19 cellular contexts compared by ENCODE assay signal in the genomic region with DNA sequence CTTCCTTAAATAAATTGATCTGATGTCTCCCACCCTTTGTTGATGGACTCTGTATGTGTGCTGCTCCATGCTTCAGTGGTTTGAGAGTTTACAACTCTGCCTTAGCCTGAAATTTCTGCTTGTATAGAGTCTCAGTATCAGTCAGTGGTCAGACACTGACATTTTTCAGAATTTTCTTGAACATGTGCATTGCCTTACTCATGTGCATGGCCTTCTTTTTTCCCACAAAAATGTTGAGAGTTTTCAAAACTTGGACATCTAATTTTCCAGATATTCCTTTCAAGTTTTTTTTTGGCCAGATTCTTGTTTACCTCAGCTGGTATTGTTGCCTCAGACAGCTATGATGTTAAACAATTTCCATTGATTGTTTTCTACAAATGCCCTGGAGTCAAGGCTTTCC.
"Had no signal": no experiment of that assay in that cellular context is flagged by ENCODE, and none has a peak within 500 bp of the region (broad histone marks: within the 10 kb centered on the region; RNA-seq: fewer than 3 reads in every experiment).

No MANE protein-coding gene starts in this region.

- FAIRE-seq: bronchial epithelial cell had no signal

- H3K4me1 ChIP-seq: body of pancreas, Peyer's patch had no signal

- H3K4me3 ChIP-seq: body of pancreas, MG63, Peyer's patch, SJCRH30 had no signal

- DNase-seq: activated CD4-positive, alpha-beta T cell treated with anti-CD3 and anti-CD28 coated beads for 4 hours; activated CD8-positive, alpha-beta memory T cell treated with anti-CD3 and anti-CD28 coated beads, Interleukin-2, amount 50 U/mL, for 4 hours; activated CD8-positive, alpha-beta T cell treated with anti-CD3 and anti-CD28 coated beads for 36 hours; activated T-cell treated with anti-CD3 and anti-CD28 coated beads, Interleukin-2, amount 50 U/mL, for 1 hour; amniotic stem cell; body of pancreas; central memory CD4-positive, alpha-beta T cell; MG63; NCI-H1105; NCI-H1436; NCI-H1694 treated with DMSO at 0.1 percent for 48 hours; NCI-H2029 treated with DMSO at 0.1 percent for 48 hours; NCI-H510A treated with DMSO at 0.1 percent for 48 hours; NK-92 treated with Interleukin-12 subunit alpha and Interleukin-12 subunit beta, amount 100 ng/mL, for 24 hours; Peyer's patch; Right ventricle myocardium superior; SJCRH30 had no signal

- H3K9me3 ChIP-seq: MG63, Peyer's patch had no signal

- H3K27ac ChIP-seq: body of pancreas, Peyer's patch, RWPE1, SJCRH30 had no signal

- H3K27me3 ChIP-seq: body of pancreas, MG63, Peyer's patch, SJCRH30 had no signal

- H3K36me3 ChIP-seq: MG63, Peyer's patch, SJCRH30 had no signal
